Comparison of ENCODE assay signal across 14 cellular contexts in the genomic region with DNA sequence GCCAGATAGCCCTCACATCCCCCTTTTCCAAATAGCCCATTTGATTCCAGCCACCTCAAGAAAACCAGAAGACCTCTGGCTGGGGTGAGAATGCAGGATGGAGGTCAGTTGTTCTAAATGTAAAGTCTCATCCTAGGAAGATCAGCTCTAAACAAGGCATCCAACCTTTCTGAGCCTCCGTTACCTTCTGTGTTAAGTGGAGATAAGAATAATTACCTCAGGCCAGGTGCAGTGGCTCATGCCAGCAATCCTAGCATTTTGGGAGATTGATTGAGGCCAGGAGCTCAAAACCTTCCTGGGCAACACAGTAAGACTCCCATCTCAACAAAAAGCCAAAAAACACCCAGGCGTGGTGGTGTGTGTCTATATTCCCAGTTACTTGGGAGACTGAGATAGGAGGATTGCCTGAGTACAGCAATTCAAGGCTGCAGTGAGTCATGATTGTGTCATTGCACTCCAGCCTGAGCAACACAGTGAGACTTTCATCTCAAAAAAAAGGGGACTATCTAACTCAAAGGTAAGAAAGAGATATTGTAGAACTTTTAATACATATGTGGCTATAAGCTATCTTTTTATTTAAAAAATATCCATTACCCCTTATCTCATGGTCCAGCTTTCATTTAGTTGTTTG. TPM values are rescaled to one million over a fixed set of nuclear protein-coding genes. Genes with fewer than 3 reads are reported as not detected.
DNase-seq lines count a peak whose midpoint lies in the region; FAIRE-seq and TF ChIP-seq lines count a peak whose summit lies in the region.
"Had no signal": no experiment of that assay in that cellular context is flagged by ENCODE, and none has a peak within 500 bp of the region (broad histone marks: within the 10 kb centered on the region; RNA-seq: fewer than 3 reads in every experiment).

No MANE protein-coding gene starts in this region.

- DNase-seq in MCF 10A (ENCODE audit: unreplicated experiment) (peak; percentile 75), breast epithelium (ENCODE audit: low spot score in 2 of 2) (no peak), RCC 7860 (ENCODE audit: low spot score) (peak; percentile 84), epithelial cell of esophagus (ENCODE audit: low read depth) (peak; percentile 88), small intestine (peak; percentile 79), stomach (no peak), HTR-8/SVneo (ENCODE audit: insufficient read length, low spot score) (no peak)
- no peak for DNase-seq in NK-92 treated with Interleukin-12 subunit alpha and Interleukin-12 subunit beta, amount 100 ng/mL, for 24 hours (lab: John Stamatoyannopoulos, UW)
- DNase-seq: MM.1S, naive B cell, NCI-H748 treated with DMSO at 0.1 percent for 48 hours, T1000 had no signal

- TF ChIP-seq POLR2A in breast epithelium (IDR thresholded peaks at IDR 0.05) (no peak), stomach (IDR thresholded peaks at IDR 0.05) (no peak)

- no peaks in the 10 kb centered on the region for H3K27me3 Mint-ChIP-seq in MCF 10A (ENCODE audit: insufficient read depth, unreplicated experiment)

- FAIRE-seq in RCC 7860 (lab: Jason Lieb, UNC) (peak; percentile 86), small intestine (lab: Jason Lieb, UNC) (no peak), HTR-8/SVneo (lab: Jason Lieb, UNC) (no peak)

- no peak overlapping the region for H3K4me3 Mint-ChIP-seq in MCF 10A (ENCODE audit: unreplicated experiment)
- H3K4me3 Mint-ChIP-seq: naive B cell had no signal

- H3K4me1 Mint-ChIP-seq in MCF 10A (ENCODE audit: insufficient read depth, unreplicated experiment) = peaks cover 18% of the 10 kb centered on the region

- no peaks in the 10 kb centered on the region for H3K9me3 ChIP-seq in breast epithelium
- H3K9me3 ChIP-seq in small intestine (ENCODE audit: control insufficient read depth, low read depth) = no peaks in the 10 kb centered on the region
- H3K9me3 ChIP-seq in stomach = no peaks in the 10 kb centered on the region
- H3K9me3 ChIP-seq: HAP-1 had no signal

- H3K4me3 ChIP-seq in breast epithelium (no peak overlapping the region), epithelial cell of esophagus (ENCODE audit: low read length) (no peak overlapping the region), small intestine (ENCODE audit: low read depth in 1 of 2, low read length in 2 of 2) (no peak overlapping the region), stomach (no peak overlapping the region)
- H3K4me3 ChIP-seq: BLaER1 treated with 17β-estradiol and CSF1 and Interleukin-3, amounts not matched to agents 10 nM and 100 nM; HAP-1 had no signal

- no peak overlapping the region for H3K27ac Mint-ChIP-seq in MCF 10A (ENCODE audit: low read depth, unreplicated experiment)
- H3K27ac Mint-ChIP-seq: naive B cell had no signal

- TF ChIP-seq EP300 in stomach (IDR thresholded peaks at IDR 0.05) = no peak

- H3K4me1 ChIP-seq in breast epithelium = no peaks in the 10 kb centered on the region
- H3K4me1 ChIP-seq in small intestine (ENCODE audit: control insufficient read depth in 2 of 2, insufficient read depth in 1 of 2, low read depth in 1 of 2, low read length in 1 of 2) = peaks cover 0 to 5% of the 10 kb centered on the region in 2 donors
- H3K4me1 ChIP-seq in stomach = peaks cover 0 to 13% (median 2%) of the 10 kb centered on the region in 4 donors
- H3K4me1 ChIP-seq: HAP-1 had no signal

- H3K9me3 Mint-ChIP-seq in MCF 10A (ENCODE audit: unreplicated experiment) = peaks cover 9% of the 10 kb centered on the region

- H3K27me3 ChIP-seq in breast epithelium (no peaks in the 10 kb centered on the region), small intestine (ENCODE audit: control insufficient read depth in 2 of 2, insufficient read depth in 2 of 2, low read length in 2 of 2) (no peaks in the 10 kb centered on the region), stomach (no peaks in the 10 kb centered on the region)
- H3K27me3 ChIP-seq: BLaER1 treated with 17β-estradiol and CSF1 and Interleukin-3, amounts not matched to agents 10 nM and 100 nM had no signal

- BruUV-seq in MCF 10A (replicated peaks; lab: Mats Ljungman, UMichigan) = no TSS peak

- no peak for TF ChIP-seq CTCF in MCF 10A (IDR thresholded peaks at IDR 0.05; ENCODE audit: unreplicated experiment)
- no peak for TF ChIP-seq CTCF in breast epithelium (IDR thresholded peaks at IDR 0.05)
- TF ChIP-seq CTCF in epithelial cell of esophagus (IDR thresholded peaks at IDR 0.05; ENCODE audit: insufficient read depth, low read depth, low read length, missing control alignments) = no peak
- TF ChIP-seq CTCF in stomach (IDR thresholded peaks at IDR 0.05) = no peak

- WGBS in small intestine, 3 donors = 37 to 61% (median 53%) methylated on average over 2 of the region's 2 CpGs
- 54 to 100% (median 70%) methylated on average over 2 of the region's 2 CpGs for WGBS in stomach, 5 donors

- H3K36me3 ChIP-seq in breast epithelium = no peaks in the 10 kb centered on the region
- H3K36me3 ChIP-seq in small intestine (ENCODE audit: control insufficient read depth in 2 of 2, insufficient read depth in 2 of 2, low read length in 2 of 2) = no peaks in the 10 kb centered on the region
- no peaks in the 10 kb centered on the region for H3K36me3 ChIP-seq in stomach
- H3K36me3 ChIP-seq: HAP-1 had no signal

- no peaks in the 10 kb centered on the region for H3K36me3 Mint-ChIP-seq in MCF 10A (ENCODE audit: insufficient read depth, unreplicated experiment)
- H3K36me3 Mint-ChIP-seq: naive B cell had no signal

- no peak overlapping the region for H3K27ac ChIP-seq in breast epithelium
- no peak overlapping the region for H3K27ac ChIP-seq in small intestine (ENCODE audit: low read depth in 1 of 2, low read length in 1 of 2)
- no peak overlapping the region for H3K27ac ChIP-seq in stomach
- H3K27ac ChIP-seq: BLaER1 treated with 17β-estradiol and CSF1 and Interleukin-3, amounts not matched to agents 10 nM and 100 nM had no signal

- intact Hi-C loops in MCF 10A (cut with micrococcal nuclease) (no loop called here), breast epithelium (cut with DNase I; ENCODE audit: low total_unique reads) (no loop called here), stomach (cut with DNase I; ENCODE audit: low total_unique reads) (no loop called here)

- CTCF ChIA-PET in MCF 10A (lab: Yijun Ruan, JAX) = interaction anchor here (0.5 to 1.0 kb wide), 4 partner anchors 9 to 95 kb away, joined by 3 read pairs; no protein-coding TSS in a partner anchor

- POLR2A ChIA-PET in MCF 10A (lab: Yijun Ruan, JAX) = interaction anchor here (0.5 to 1.1 kb wide), 5 partner anchors 12 to 187 kb away, joined by 3 to 4 read pairs (median 3); no protein-coding TSS in a partner anchor

RNA-seq across cellular contexts. Expression of a gene that starts 43.5 kb away (rescaled TPM):
- total RNA-seq in MCF 10A (2022) (not detected in 2 replicates), breast epithelium (1 to 10 TPM; 2.6 to 6.6 (median 3.3) TPM), stomach (10 to 100 TPM in 2 of 5 donors, 1 to 10 TPM in 2, not detected in 1; 1.2 to 21.6 (median 12.3) TPM)
- polyA plus RNA-seq in small intestine (10 to 100 TPM in 2 of 3 donors, 1 to 10 TPM in 1; 9.7 to 14.2 (median 11.6) TPM), stomach (10 to 100 TPM in 2 of 3 donors, 1 to 10 TPM in 1; 5.7 to 14.1 (median 12.4) TPM)

Comparison
In these comparisons a context has a peak if more than half of its experiments do, and no peak if none do; other contexts are left out.
1. DNase-seq: peak in MCF 10A (single experiment), RCC 7860 (single experiment), epithelial cell of esophagus (single experiment) and small intestine (single experiment); none in breast epithelium (0 of 2), stomach (single experiment), HTR-8/SVneo (single experiment) and NK-92 treated with Interleukin-12 subunit alpha and Interleukin-12 subunit beta, amount 100 ng/mL, for 24 hours (single experiment).